8 cellular contexts compared by ENCODE assay signal in the genomic region with DNA sequence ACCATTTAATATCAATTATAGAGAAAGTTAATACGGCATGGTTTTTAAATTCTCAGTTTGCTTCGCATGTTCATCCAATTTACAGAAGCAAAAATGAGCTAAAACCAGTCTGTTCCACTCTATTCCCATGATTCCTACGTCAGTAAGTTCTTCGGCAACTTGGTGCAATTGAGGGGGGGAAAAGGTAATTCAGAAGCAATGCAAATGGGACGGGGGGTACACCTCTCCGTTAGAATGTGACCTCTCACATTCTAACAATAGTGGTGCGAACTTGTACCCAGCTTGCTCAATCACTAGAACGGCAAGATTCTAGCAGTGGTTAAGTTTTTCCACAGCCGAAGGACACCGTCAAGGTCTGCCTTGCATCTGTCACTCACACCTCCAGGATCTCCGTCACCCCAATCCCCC. TPM values are rescaled to one million over a fixed set of nuclear protein-coding genes. Genes with fewer than 3 reads are reported as not detected.
DNase-seq lines count a peak whose midpoint lies in the region; ATAC-seq and TF ChIP-seq lines count a peak whose summit lies in the region.

No MANE protein-coding gene starts in this region.

- peak; percentile 41; the same call in 1 of the 2 replicates for ATAC-seq in Panc1
- no peak for ATAC-seq in naive thymus-derived CD8-positive, alpha-beta T cell
- no peak for ATAC-seq in GM21515 (IDR thresholded peaks at IDR 0.05; ENCODE audit: unreplicated experiment)

- CTCF ChIA-PET in Panc1 (lab: Charles Lee) = no interaction called here

- peak overlapping the region; percentile 76 to 78 for H3K4me3 ChIP-seq in Panc1 (ENCODE audit: low read depth in 2 of 2, low read length in 2 of 2)
- H3K4me3 ChIP-seq in endodermal cell (ENCODE audit: low read length) = peak overlapping the region; percentile 96

- peaks cover 15% of the 10 kb centered on the region for H3K4me1 Mint-ChIP-seq in endodermal cell
- peaks cover 19 to 44% (median 28%) of the 10 kb centered on the region in 4 donors for H3K4me1 Mint-ChIP-seq in naive thymus-derived CD8-positive, alpha-beta T cell

- H3K36me3 Mint-ChIP-seq in endodermal cell (ENCODE audit: low read depth) = peaks cover 7% of the 10 kb centered on the region
- peaks cover 0 to 20% (median 7%) of the 10 kb centered on the region in 3 donors for H3K36me3 Mint-ChIP-seq in naive thymus-derived CD8-positive, alpha-beta T cell

- H3K9me3 ChIP-seq in Panc1 (ENCODE audit: control insufficient read depth, insufficient read depth, low read depth, low read length) (no peaks in the 10 kb centered on the region), endodermal cell (ENCODE audit: control insufficient read depth, low read length) (no peaks in the 10 kb centered on the region)

- H3K27me3 Mint-ChIP-seq in endodermal cell (ENCODE audit: insufficient read depth) = no peaks in the 10 kb centered on the region
- H3K27me3 Mint-ChIP-seq in naive thymus-derived CD8-positive, alpha-beta T cell = no peaks in the 10 kb centered on the region

- 3 to 5% methylated on average over 7 to 11 of the region's 11 CpGs for WGBS in endodermal cell (ENCODE audit: insufficient coverage in 1 of 2, insufficient read length in 1 of 2), 2 experiments

- BruUV-seq in Panc1 (replicated peaks; lab: Mats Ljungman, UMichigan) = no TSS peak

- H3K4me1 ChIP-seq in Panc1 (ENCODE audit: control insufficient read depth, insufficient read depth, low read length) = peaks cover 6% of the 10 kb centered on the region
- no peaks in the 10 kb centered on the region for H3K4me1 ChIP-seq in endodermal cell (ENCODE audit: control insufficient read depth, insufficient read depth, low read length)

- no peaks in the 10 kb centered on the region for H3K9me3 Mint-ChIP-seq in endodermal cell
- no peaks in the 10 kb centered on the region for H3K9me3 Mint-ChIP-seq in naive thymus-derived CD8-positive, alpha-beta T cell

- intact Hi-C loops in Panc1 (cut with micrococcal nuclease; ENCODE audit: unreplicated experiment) = no loop called here

- H3K4me3 Mint-ChIP-seq in endodermal cell = peak overlapping the region; percentile 91
- peak overlapping the region; percentile 82 to 97 (median 92) for H3K4me3 Mint-ChIP-seq in naive thymus-derived CD8-positive, alpha-beta T cell

- no peak for TF ChIP-seq CTCF in Panc1 (IDR thresholded peaks at IDR 0.05)
- no peak for TF ChIP-seq CTCF in endodermal cell (conservative IDR thresholded peaks at IDR 0.05)

- peak overlapping the region; percentile 95 for H3K27ac Mint-ChIP-seq in endodermal cell
- H3K27ac Mint-ChIP-seq in naive thymus-derived CD8-positive, alpha-beta T cell = peak overlapping the region; percentile 66 to 97 (median 93)

- peak overlapping the region; percentile 58 for H3K9ac ChIP-seq in endodermal cell (ENCODE audit: extremely low read depth, low read length, poor library complexity, severe bottlenecking)

- H3K27me3 ChIP-seq in Panc1 (ENCODE audit: control insufficient read depth, insufficient read depth, low read length) (no peaks in the 10 kb centered on the region), endodermal cell (ENCODE audit: control insufficient read depth, insufficient read depth, low read length, poor library complexity, severe bottlenecking) (no peaks in the 10 kb centered on the region)

- in situ Hi-C loops in Panc1 (cut with HindIII; ENCODE audit: low pct_unique_long_range_greater_than_20kb, low sequenced_read_pairs) = no loop called here

- H3K27ac ChIP-seq in Panc1 (ENCODE audit: low read length) (peak overlapping the region; percentile 54), endodermal cell (ENCODE audit: low read depth, low read length) (no peak overlapping the region)

- POLR2A ChIA-PET in Panc1 (lab: Charles Lee) = interaction anchor here (0.6 kb wide), 1 partner anchor 288 kb away, joined by 12 read pairs; no protein-coding TSS in a partner anchor
- POLR2A ChIA-PET in naive thymus-derived CD8-positive, alpha-beta T cell (lab: Charles Lee) = interaction anchor here (0.5 to 2.5 kb wide), 8 partner anchors 14 to 1202 kb away, joined by 3 to 11 read pairs (median 6); a partner anchor contains a TSS

- DNase-seq in SIG-M5 treated with dmso at 0.1 percent for 504 hours (lab: John Stamatoyannopoulos, UW; ENCODE audit: unreplicated experiment) (peak; percentile 8), SIG-M5 (lab: John Stamatoyannopoulos, UW) (no peak), Panc1 (ENCODE audit: low read depth, low spot score) (no peak), endodermal cell (no peak), HCEC 1CT (no peak), NK-92 (lab: John Stamatoyannopoulos, UW; ENCODE audit: unreplicated experiment) (no peak)
- no peak for DNase-seq in naive thymus-derived CD8-positive, alpha-beta T cell

- no peaks in the 10 kb centered on the region for H3K36me3 ChIP-seq in Panc1 (ENCODE audit: control insufficient read depth, insufficient read depth, low read length)
- H3K36me3 ChIP-seq in endodermal cell (ENCODE audit: control insufficient read depth, insufficient read depth, low read length) = no peaks in the 10 kb centered on the region

RNA-seq across cellular contexts. Expression of a gene that starts 0.7 kb away (rescaled TPM):
- 20.7 TPM for total RNA-seq in Panc1 (2021; ENCODE audit: unreplicated experiment)
- 12.7 TPM for polyA plus RNA-seq in Panc1 (2012; ENCODE audit: insufficient read length)
- total RNA-seq in endodermal cell = 10 to 100 TPM; 38.5 to 60.9 TPM
- 42.0 TPM for polyA plus RNA-seq in endodermal cell (2013, experiment 1 of 2)
- polyA plus RNA-seq in endodermal cell (2013, experiment 2 of 2) = 26.3 TPM
- total RNA-seq in naive thymus-derived CD8-positive, alpha-beta T cell = 10 to 100 TPM; 16.0 to 20.3 TPM
- polyA plus RNA-seq in naive thymus-derived CD8-positive, alpha-beta T cell = 10 to 100 TPM; 51.6 to 56.9 (median 53.7) TPM

RNA-seq across cellular contexts. Expression of a gene that starts 25.9 kb away (rescaled TPM):
- 15.2 TPM for total RNA-seq in Panc1 (2021; ENCODE audit: unreplicated experiment)
- 14.1 TPM for polyA plus RNA-seq in Panc1 (2012; ENCODE audit: insufficient read length)
- total RNA-seq in endodermal cell = 10 to 100 TPM; 20.9 to 21.8 TPM
- polyA plus RNA-seq in endodermal cell (2013, experiment 1 of 2) = 28.9 TPM
- polyA plus RNA-seq in endodermal cell (2013, experiment 2 of 2) = 30.3 TPM
- total RNA-seq in naive thymus-derived CD8-positive, alpha-beta T cell = 10 to 100 TPM; 17.8 to 19.4 TPM
- 10 to 100 TPM; 57.2 to 87.7 (median 73.6) TPM for polyA plus RNA-seq in naive thymus-derived CD8-positive, alpha-beta T cell
